Comparison of ENCODE assay signal across 8 cellular contexts in the genomic region with DNA sequence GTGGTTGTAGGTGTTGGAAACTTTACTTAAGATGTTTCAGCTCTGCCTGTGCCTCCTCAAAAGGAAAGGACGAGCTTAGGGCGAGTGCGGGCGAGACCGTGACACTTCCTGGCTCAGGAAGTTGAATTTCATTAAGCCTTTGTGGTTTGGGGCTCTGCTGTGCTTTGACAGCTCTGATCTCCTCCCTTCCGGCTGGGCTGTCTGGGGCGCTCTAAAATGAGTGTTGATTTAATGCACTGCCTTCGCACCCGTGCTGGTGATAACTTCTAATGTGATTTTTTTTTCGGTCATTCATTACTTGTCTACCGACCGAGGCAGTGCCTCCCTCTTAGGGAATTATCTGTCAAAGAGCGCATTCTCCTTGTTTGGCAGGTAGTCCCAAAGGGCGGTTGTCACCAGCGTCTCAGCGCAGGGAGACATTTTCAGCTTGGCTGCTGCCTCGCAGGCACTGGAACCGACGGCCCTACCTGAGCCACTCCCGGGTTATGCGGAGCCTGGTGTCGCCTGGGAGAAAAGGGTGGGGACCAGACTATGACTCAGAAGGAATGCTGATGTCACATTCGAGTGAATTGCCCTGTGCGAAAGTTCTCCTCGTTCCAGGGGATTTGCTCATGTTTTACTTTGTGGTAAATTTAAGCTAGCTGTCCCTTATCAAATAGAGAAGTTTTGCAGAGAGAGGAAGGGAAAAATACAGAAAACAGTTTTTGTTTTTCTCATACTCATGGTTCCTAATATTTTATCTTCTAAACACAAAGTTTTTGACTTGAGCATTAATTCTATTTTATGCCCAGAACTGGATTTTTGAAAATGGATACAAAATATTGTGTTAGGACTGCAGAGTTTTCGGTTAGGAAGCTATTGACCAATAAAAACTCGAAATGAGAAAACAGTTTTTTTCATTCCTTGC. TPM values are rescaled to one million over a fixed set of nuclear protein-coding genes. Genes with fewer than 3 reads are reported as not detected.
A peak's percentile ranks its signal among the peaks of the same experiment; 100 is the strongest.
DNase-seq lines count a peak whose midpoint lies in the region; ATAC-seq and TF ChIP-seq lines count a peak whose summit lies in the region.

No MANE protein-coding gene starts in this region.

- H3K4me3 ChIP-seq in colonic mucosa (peak overlapping the region; percentile 74), right lobe of liver (peak overlapping the region; percentile 68 to 79 (median 79))

- H3K9me3 ChIP-seq in colonic mucosa (no peaks in the 10 kb centered on the region), right lobe of liver (no peaks in the 10 kb centered on the region)

- H3K36me3 ChIP-seq in colonic mucosa (no peaks in the 10 kb centered on the region), right lobe of liver (no peaks in the 10 kb centered on the region)

- TF ChIP-seq POLR2A in right lobe of liver (IDR thresholded peaks at IDR 0.05), result peak; percentile 87

- H3K4me1 ChIP-seq in colonic mucosa, result no peaks in the 10 kb centered on the region
- peaks cover 0 to 9% (median 0%) of the 10 kb centered on the region in 4 donors for H3K4me1 ChIP-seq in right lobe of liver

- DNase-seq in NCI-H146 (lab: John Stamatoyannopoulos, UW), result peak; percentile 1
- no peak for DNase-seq in NCI-H146 treated with DMSO at 0.1 percent for 48 hours (lab: John Stamatoyannopoulos, UW; ENCODE audit: unreplicated experiment)
- DNase-seq in NCI-H2196 (lab: John Stamatoyannopoulos, UW; ENCODE audit: unreplicated experiment), result peak; percentile 24
- DNase-seq in activated CD4-positive, CD25-positive, alpha-beta regulatory T cell treated with anti-CD3 and anti-CD28 coated beads, Interleukin-2, amount 50 U/mL, for 72 hours, result peak; percentile 62
- peak; percentile 93 for DNase-seq in colonic mucosa
- DNase-seq in right lobe of liver, result peak; percentile 70 to 79 (median 77)
- peak; percentile 47 to 66 (median 57) for DNase-seq in stimulated activated CD4-positive, alpha-beta T cell treated with anti-CD3 and anti-CD28 coated beads, TNF-alpha, amount 100 ng/mL, for 48 hours (ENCODE audit: low read depth in 3 of 3)

- intact Hi-C loops in colonic mucosa (cut with DNase I), result no loop called here
- intact Hi-C loops in right lobe of liver (cut with DNase I), result no loop called here

- 9% methylated on average over 15 of the region's 27 CpGs for WGBS in right lobe of liver (ENCODE audit: insufficient coverage, low coverage, low lambda C conversion rate, missing lambda C conversion rate)

- peak overlapping the region; percentile 95 for H3K27ac ChIP-seq in colonic mucosa
- peak overlapping the region; percentile 66 to 86 (median 81) for H3K27ac ChIP-seq in right lobe of liver

- TF ChIP-seq CTCF in colonic mucosa (IDR thresholded peaks at IDR 0.05), result no peak
- TF ChIP-seq CTCF in right lobe of liver (IDR thresholded peaks at IDR 0.05), result no peak

- H3K27me3 ChIP-seq in colonic mucosa, result no peaks in the 10 kb centered on the region
- H3K27me3 ChIP-seq in right lobe of liver, result no peaks in the 10 kb centered on the region

- peak; percentile 67 for ATAC-seq in HG02884 (IDR thresholded peaks at IDR 0.05; ENCODE audit: unreplicated experiment)
- ATAC-seq in right lobe of liver, result peak; percentile 72 to 90 (median 78)

- peak overlapping the region; percentile 81 to 100 for H3K9ac ChIP-seq in colonic mucosa (ENCODE audit: low read depth in 2 of 2, low read length in 2 of 2)

RNA-seq across cellular contexts. Expression of a gene that starts 0.9 kb away (rescaled TPM):
- total RNA-seq in colonic mucosa (100 to 1,000 TPM in 1 of 2 donors, 10 to 100 TPM in 1; 75.1 to 142 TPM), right lobe of liver (10 to 100 TPM in 3 of 6 experiments, 1 to 10 TPM in 3; 6.0 to 22.3 (median 12.5) TPM)
